In genomic region chr6:18055714-18056382, GRCh38 we compare ENCODE assay signal across 1 cellular context.
TF ChIP-seq lines count a peak whose summit lies in the region.

No MANE protein-coding gene starts in this region.

TF ChIP-seq in K562, 482 proteins besides CTCF, POLR2A, EP300 and RAD21 (continued from another document):
- TF ChIP-seq, protein P1, sequence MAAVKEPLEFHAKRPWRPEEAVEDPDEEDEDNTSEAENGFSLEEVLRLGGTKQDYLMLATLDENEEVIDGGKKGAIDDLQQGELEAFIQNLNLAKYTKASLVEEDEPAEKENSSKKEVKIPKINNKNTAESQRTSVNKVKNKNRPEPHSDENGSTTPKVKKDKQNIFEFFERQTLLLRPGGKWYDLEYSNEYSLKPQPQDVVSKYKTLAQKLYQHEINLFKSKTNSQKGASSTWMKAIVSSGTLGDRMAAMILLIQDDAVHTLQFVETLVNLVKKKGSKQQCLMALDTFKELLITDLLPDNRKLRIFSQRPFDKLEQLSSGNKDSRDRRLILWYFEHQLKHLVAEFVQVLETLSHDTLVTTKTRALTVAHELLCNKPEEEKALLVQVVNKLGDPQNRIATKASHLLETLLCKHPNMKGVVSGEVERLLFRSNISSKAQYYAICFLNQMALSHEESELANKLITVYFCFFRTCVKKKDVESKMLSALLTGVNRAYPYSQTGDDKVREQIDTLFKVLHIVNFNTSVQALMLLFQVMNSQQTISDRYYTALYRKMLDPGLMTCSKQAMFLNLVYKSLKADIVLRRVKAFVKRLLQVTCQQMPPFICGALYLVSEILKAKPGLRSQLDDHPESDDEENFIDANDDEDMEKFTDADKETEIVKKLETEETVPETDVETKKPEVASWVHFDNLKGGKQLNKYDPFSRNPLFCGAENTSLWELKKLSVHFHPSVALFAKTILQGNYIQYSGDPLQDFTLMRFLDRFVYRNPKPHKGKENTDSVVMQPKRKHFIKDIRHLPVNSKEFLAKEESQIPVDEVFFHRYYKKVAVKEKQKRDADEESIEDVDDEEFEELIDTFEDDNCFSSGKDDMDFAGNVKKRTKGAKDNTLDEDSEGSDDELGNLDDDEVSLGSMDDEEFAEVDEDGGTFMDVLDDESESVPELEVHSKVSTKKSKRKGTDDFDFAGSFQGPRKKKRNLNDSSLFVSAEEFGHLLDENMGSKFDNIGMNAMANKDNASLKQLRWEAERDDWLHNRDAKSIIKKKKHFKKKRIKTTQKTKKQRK (IDR thresholded peaks at IDR 0.05; ENCODE audit: borderline replicate concordance, low read depth, low read length): no peak
- TF ChIP-seq NFXL1 (CRISPR knock-in tag; IDR thresholded peaks at IDR 0.05) (no peak), GTF2A2 (tag; IDR thresholded peaks at IDR 0.05) (no peak), RBFOX2 (IDR thresholded peaks at IDR 0.05; ENCODE audit: low read depth, low read length) (no peak), HDAC1 (IDR thresholded peaks at IDR 0.05) (no peak), XRCC5 (IDR thresholded peaks at IDR 0.05; ENCODE audit: low read depth, low read length) (no peak), ZNF830 (CRISPR knock-in tag; IDR thresholded peaks at IDR 0.05) (no peak), C11orf30 (IDR thresholded peaks at IDR 0.05; ENCODE audit: low read depth) (no peak)
- TF ChIP-seq, protein P2, sequence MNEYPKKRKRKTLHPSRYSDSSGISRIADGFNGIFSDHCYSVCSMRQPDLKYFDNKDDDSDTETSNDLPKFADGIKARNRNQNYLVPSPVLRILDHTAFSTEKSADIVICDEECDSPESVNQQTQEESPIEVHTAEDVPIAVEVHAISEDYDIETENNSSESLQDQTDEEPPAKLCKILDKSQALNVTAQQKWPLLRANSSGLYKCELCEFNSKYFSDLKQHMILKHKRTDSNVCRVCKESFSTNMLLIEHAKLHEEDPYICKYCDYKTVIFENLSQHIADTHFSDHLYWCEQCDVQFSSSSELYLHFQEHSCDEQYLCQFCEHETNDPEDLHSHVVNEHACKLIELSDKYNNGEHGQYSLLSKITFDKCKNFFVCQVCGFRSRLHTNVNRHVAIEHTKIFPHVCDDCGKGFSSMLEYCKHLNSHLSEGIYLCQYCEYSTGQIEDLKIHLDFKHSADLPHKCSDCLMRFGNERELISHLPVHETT (CRISPR knock-in tag; conservative IDR thresholded peaks at IDR 0.05 in 1 of 2, IDR thresholded peaks at IDR 0.05 in 1 of 2): no peak
- TF ChIP-seq, protein P3, sequence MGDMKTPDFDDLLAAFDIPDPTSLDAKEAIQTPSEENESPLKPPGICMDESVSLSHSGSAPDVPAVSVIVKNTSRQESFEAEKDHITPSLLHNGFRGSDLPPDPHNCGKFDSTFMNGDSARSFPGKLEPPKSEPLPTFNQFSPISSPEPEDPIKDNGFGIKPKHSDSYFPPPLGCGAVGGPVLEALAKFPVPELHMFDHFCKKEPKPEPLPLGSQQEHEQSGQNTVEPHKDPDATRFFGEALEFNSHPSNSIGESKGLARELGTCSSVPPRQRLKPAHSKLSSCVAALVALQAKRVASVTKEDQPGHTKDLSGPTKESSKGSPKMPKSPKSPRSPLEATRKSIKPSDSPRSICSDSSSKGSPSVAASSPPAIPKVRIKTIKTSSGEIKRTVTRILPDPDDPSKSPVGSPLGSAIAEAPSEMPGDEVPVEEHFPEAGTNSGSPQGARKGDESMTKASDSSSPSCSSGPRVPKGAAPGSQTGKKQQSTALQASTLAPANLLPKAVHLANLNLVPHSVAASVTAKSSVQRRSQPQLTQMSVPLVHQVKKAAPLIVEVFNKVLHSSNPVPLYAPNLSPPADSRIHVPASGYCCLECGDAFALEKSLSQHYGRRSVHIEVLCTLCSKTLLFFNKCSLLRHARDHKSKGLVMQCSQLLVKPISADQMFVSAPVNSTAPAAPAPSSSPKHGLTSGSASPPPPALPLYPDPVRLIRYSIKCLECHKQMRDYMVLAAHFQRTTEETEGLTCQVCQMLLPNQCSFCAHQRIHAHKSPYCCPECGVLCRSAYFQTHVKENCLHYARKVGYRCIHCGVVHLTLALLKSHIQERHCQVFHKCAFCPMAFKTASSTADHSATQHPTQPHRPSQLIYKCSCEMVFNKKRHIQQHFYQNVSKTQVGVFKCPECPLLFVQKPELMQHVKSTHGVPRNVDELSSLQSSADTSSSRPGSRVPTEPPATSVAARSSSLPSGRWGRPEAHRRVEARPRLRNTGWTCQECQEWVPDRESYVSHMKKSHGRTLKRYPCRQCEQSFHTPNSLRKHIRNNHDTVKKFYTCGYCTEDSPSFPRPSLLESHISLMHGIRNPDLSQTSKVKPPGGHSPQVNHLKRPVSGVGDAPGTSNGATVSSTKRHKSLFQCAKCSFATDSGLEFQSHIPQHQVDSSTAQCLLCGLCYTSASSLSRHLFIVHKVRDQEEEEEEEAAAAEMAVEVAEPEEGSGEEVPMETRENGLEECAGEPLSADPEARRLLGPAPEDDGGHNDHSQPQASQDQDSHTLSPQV (IDR thresholded peaks at IDR 0.05): no peak
